31 cellular contexts compared by ENCODE assay signal in the genomic region with DNA sequence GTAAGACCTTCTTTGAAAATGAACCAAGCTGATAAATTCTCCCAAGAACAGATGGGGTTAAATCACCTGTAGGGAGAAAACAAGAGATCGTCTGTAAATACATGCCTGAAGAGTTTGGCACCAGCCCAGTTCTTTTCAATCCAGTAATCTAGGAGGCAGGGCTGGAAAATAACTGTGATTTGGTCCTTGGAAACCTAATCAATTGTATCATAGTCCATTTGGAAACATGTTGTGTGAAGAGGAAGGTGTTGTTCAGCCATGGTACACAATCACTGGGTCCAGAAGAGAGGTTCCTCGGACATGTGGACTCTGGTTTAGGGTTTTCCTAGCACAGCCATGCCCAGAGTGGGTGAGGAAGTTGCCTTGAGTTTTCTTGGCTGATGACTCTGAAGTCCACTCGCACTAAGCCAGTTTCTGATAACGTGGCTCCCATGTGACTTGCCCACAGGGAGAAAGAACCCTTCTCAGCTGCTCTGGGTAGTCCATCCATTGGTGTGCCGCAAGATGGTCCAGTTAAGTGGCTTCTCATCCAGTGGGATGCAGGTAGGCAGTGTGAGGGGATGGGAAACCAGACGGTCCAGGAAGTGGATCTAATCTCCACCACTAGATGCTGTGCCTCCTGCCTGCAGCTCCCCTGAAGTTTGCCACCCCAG. TPM values are rescaled to one million over a fixed set of nuclear protein-coding genes. Genes with fewer than 3 reads are reported as not detected.
DNase-seq lines count a peak whose midpoint lies in the region; ATAC-seq, FAIRE-seq and TF ChIP-seq lines count a peak whose summit lies in the region.
"Had no signal": no experiment of that assay in that cellular context is flagged by ENCODE, and none has a peak within 500 bp of the region (broad histone marks: within the 10 kb centered on the region; RNA-seq: fewer than 3 reads in every experiment).

No MANE protein-coding gene starts in this region.

- H3K4me1 ChIP-seq in BLaER1 (peaks cover 68% of the 10 kb centered on the region), OCI-LY1 (ENCODE audit: insufficient read depth, low read length, severe bottlenecking) (peaks cover 79% of the 10 kb centered on the region), HepG2 (ENCODE audit: insufficient read depth, low read length) (no peaks in the 10 kb centered on the region)

- no peak overlapping the region for H3K9ac ChIP-seq in BLaER1
- no peak overlapping the region for H3K9ac ChIP-seq in OCI-LY1 (ENCODE audit: low read length)
- no peak overlapping the region for H3K9ac ChIP-seq in HepG2 (ENCODE audit: insufficient read depth, low read depth, low read length)

- H3K4me3 ChIP-seq in BLaER1 (peak overlapping the region; percentile 72), OCI-LY1 (ENCODE audit: low read depth, low read length, poor library complexity, severe bottlenecking) (no peak overlapping the region), HepG2 (replicated peaks in 1 of 3; ENCODE audit: insufficient read depth in 1 of 3, low read depth in 2 of 3, low read length in 3 of 3) (no peak overlapping the region)
- H3K4me3 ChIP-seq: left ventricle myocardium inferior, psoas muscle had no signal

- DNase-seq in GM12891 (ENCODE audit: insufficient read length, low spot score) = no peak
- no peak for DNase-seq in HepG2 (ENCODE audit: low spot score)
- DNase-seq in activated CD4-positive, alpha-beta T cell treated with anti-CD3 and anti-CD28 coated beads, Interleukin-2, amount 10 ng/mL, durations not matched to agents 7 days and 5 days = no peak
- no peak for DNase-seq in foreskin melanocyte
- DNase-seq: activated CD4-positive, alpha-beta T cell treated with anti-CD3 and anti-CD28 coated beads for 4 hours; activated CD8-positive, alpha-beta memory T cell treated with anti-CD3 and anti-CD28 coated beads, Interleukin-2, amount 10 ng/mL, durations not matched to agents 7 days and 5 days; CD4-positive, alpha-beta memory T cell; DMS79; endodermal cell; HCEC 1CT; head of caudate nucleus; left ventricle myocardium inferior; NCI-H146; NCI-H510A treated with DMSO at 0.1 percent for 48 hours; OCI-M1; psoas muscle; Right ventricle myocardium superior; stimulated activated CD4-positive, alpha-beta T cell treated with anti-CD3 and anti-CD28 coated beads, Interleukin-2, amount 100 ng/mL, for 24 hours; trophoblast cell had no signal

- H3K36me3 Mint-ChIP-seq in activated CD4-positive, alpha-beta T cell treated with anti-CD3 and anti-CD28 coated beads, Interleukin-2, amount 10 ng/mL, durations not matched to agents 7 days and 5 days (ENCODE audit: low read depth) = no peaks in the 10 kb centered on the region
- H3K36me3 Mint-ChIP-seq: activated CD8-positive, alpha-beta memory T cell treated with anti-CD3 and anti-CD28 coated beads, Interleukin-2, amount 10 ng/mL, durations not matched to agents 7 days and 5 days; brain; CD4-positive, alpha-beta memory T cell had no signal

- H3K9me2 ChIP-seq in OCI-LY1 (ENCODE audit: low read depth, low read length) = no peaks in the 10 kb centered on the region

- no TSS peak for BruUV-seq in HepG2 (replicated peaks; lab: Mats Ljungman, UMichigan)

- H3K27ac ChIP-seq in BLaER1 (no peak overlapping the region), OCI-LY1 (ENCODE audit: low read depth, low read length, poor library complexity, severe bottlenecking) (no peak overlapping the region), HepG2 (ENCODE audit: extremely low read length, insufficient read depth, low read length) (no peak overlapping the region)
- H3K27ac ChIP-seq: left ventricle myocardium inferior, psoas muscle had no signal

- intact Hi-C loops in HepG2 (cut with micrococcal nuclease; ENCODE audit: unreplicated experiment) = no loop called here

- 0 out of 2 replicates have a peak, but pooled peaks cover 3% of the 10 kb centered on the region for H3F3A ChIP-seq in OCI-LY1 (ENCODE audit: insufficient read depth, low read length)

- no peak overlapping the region for H2AFZ ChIP-seq in OCI-LY1 (ENCODE audit: low read length)
- no peak overlapping the region for H2AFZ ChIP-seq in HepG2 (ENCODE audit: low read length)

- in situ Hi-C loops in HepG2 (cut with HindIII; ENCODE audit: extremely low pct_ligation_motif_present, low pct_unique_long_range_greater_than_20kb) = no loop called here

- CTCF ChIA-PET in HepG2 (lab: Yijun Ruan, JAX; ENCODE audit: low intra/inter-chr PET ratio, low total read pairs) = no interaction called here
- CTCF ChIA-PET in activated CD4-positive, alpha-beta T cell treated with anti-CD3 and anti-CD28 coated beads, Interleukin-2, amount 10 ng/mL, durations not matched to agents 7 days and 5 days (lab: Charles Lee) = interaction anchor here (1.2 kb wide), 1 partner anchor 72 kb away, joined by 3 read pairs; no protein-coding TSS in a partner anchor

- 10% methylated on average over 4 of the region's 6 CpGs for WGBS in HepG2 (ENCODE audit: low lambda C conversion rate)

- peak; percentile 47 for FAIRE-seq in GM12891 (lab: Jason Lieb, UNC)
- FAIRE-seq in HepG2 (lab: Jason Lieb, UNC) = no peak
- FAIRE-seq: colon, TTC549 had no signal

- H3K36me3 ChIP-seq in BLaER1 (peaks cover 62% of the 10 kb centered on the region), OCI-LY1 (ENCODE audit: insufficient read depth, low read length) (peaks cover 66% of the 10 kb centered on the region), HepG2 (replicated peaks in 1 of 2; ENCODE audit: control insufficient read depth in 1 of 2, insufficient read depth in 2 of 2, low read length in 2 of 2) (no peaks in the 10 kb centered on the region)
- H3K36me3 ChIP-seq: left ventricle myocardium inferior had no signal

- H3K4me3 Mint-ChIP-seq in activated CD4-positive, alpha-beta T cell treated with anti-CD3 and anti-CD28 coated beads, Interleukin-2, amount 10 ng/mL, durations not matched to agents 7 days and 5 days = no peak overlapping the region
- H3K4me3 Mint-ChIP-seq: activated CD8-positive, alpha-beta memory T cell treated with anti-CD3 and anti-CD28 coated beads, Interleukin-2, amount 10 ng/mL, durations not matched to agents 7 days and 5 days; brain; CD4-positive, alpha-beta memory T cell; endodermal cell; stimulated activated naive CD8-positive, alpha-beta T cell treated with anti-CD3 and anti-CD28 coated beads, Interleukin-15, Interleukin-2, amounts not matched to agents 100 ng/mL and 50 ng/mL, for 24 hours had no signal

- no peak overlapping the region for H3K27ac Mint-ChIP-seq in activated CD4-positive, alpha-beta T cell treated with anti-CD3 and anti-CD28 coated beads, Interleukin-2, amount 10 ng/mL, durations not matched to agents 7 days and 5 days
- H3K27ac Mint-ChIP-seq: activated CD8-positive, alpha-beta memory T cell treated with anti-CD3 and anti-CD28 coated beads, Interleukin-2, amount 10 ng/mL, durations not matched to agents 7 days and 5 days; activated T-helper 2 cell treated with anti-CD3 and anti-CD28 coated beads, Interferon-gamma antibody, Interleukin-2, Interleukin-4, amounts not matched to agents 10 μg/mL and 5 μg/mL and 100 μg/mL, durations not matched to agents 14 hours and 24 hours and 36 hours; CD4-positive, alpha-beta memory T cell; endodermal cell had no signal

- H3K9me3 ChIP-seq in BLaER1 (no peaks in the 10 kb centered on the region), OCI-LY1 (ENCODE audit: low read length) (no peaks in the 10 kb centered on the region), HepG2 (ENCODE audit: low read length) (no peaks in the 10 kb centered on the region)
- H3K9me3 ChIP-seq: left ventricle myocardium inferior, psoas muscle had no signal

- TF ChIP-seq POLR2A in GM12891 (IDR thresholded peaks at IDR 0.05; ENCODE audit: low read depth, low read length) (no peak), HepG2 (IDR thresholded peaks at IDR 0.05; ENCODE audit: insufficient read depth in 1 of 2, low read depth in 2 of 2, low read length in 2 of 2) (no peak)

- no peak for ATAC-seq in HepG2
- ATAC-seq in HG03460 (IDR thresholded peaks at IDR 0.05; ENCODE audit: unreplicated experiment) = no peak
- ATAC-seq in HG03097 (IDR thresholded peaks at IDR 0.05; ENCODE audit: low FRiP score, unreplicated experiment) = no peak
- ATAC-seq: activated CD8-positive, alpha-beta memory T cell treated with anti-CD3 and anti-CD28 coated beads, Interleukin-2, amount 10 ng/mL, durations not matched to agents 7 days and 5 days; psoas muscle had no signal

- TF ChIP-seq EP300 in HepG2 (IDR thresholded peaks at IDR 0.05; ENCODE audit: low read depth in 2 of 2, low read length in 2 of 2) (no peak), HepG2 (CRISPR knock-in tag; IDR thresholded peaks at IDR 0.05; ENCODE audit: borderline replicate concordance) (no peak)

- no peaks in the 10 kb centered on the region for H3K9me3 Mint-ChIP-seq in activated CD4-positive, alpha-beta T cell treated with anti-CD3 and anti-CD28 coated beads, Interleukin-2, amount 10 ng/mL, durations not matched to agents 7 days and 5 days
- H3K9me3 Mint-ChIP-seq: activated T-helper 2 cell treated with anti-CD3 and anti-CD28 coated beads, Interferon-gamma antibody, Interleukin-2, Interleukin-4, amounts not matched to agents 10 μg/mL and 5 μg/mL and 100 μg/mL, durations not matched to agents 14 hours and 24 hours and 36 hours; brain; endodermal cell; stimulated activated naive CD8-positive, alpha-beta T cell treated with anti-CD3 and anti-CD28 coated beads, Interleukin-15, Interleukin-2, amounts not matched to agents 100 ng/mL and 50 ng/mL, for 24 hours had no signal

- TF ChIP-seq RAD21 in HepG2 (CRISPR knock-in tag; IDR thresholded peaks at IDR 0.05) = no peak

- H3K79me2 ChIP-seq in OCI-LY1 (ENCODE audit: insufficient read depth, low read length) (peaks cover 98% of the 10 kb centered on the region), HepG2 (ENCODE audit: insufficient read depth, low read length) (no peaks in the 10 kb centered on the region)

- peaks cover 2% of the 10 kb centered on the region for H3K27me3 Mint-ChIP-seq in activated CD4-positive, alpha-beta T cell treated with anti-CD3 and anti-CD28 coated beads, Interleukin-2, amount 10 ng/mL, durations not matched to agents 7 days and 5 days

- H4K20me1 ChIP-seq in BLaER1 (peaks cover 74% of the 10 kb centered on the region), OCI-LY1 (ENCODE audit: insufficient read depth, low read length) (no peaks in the 10 kb centered on the region), HepG2 (ENCODE audit: insufficient read depth, low read length) (0 out of 2 replicates have a peak, but pooled peaks cover under 1% of the 10 kb centered on the region)

- no peak for TF ChIP-seq CTCF in OCI-LY1 (IDR thresholded peaks at IDR 0.05; ENCODE audit: low read length)
- TF ChIP-seq CTCF in HepG2 (CRISPR knock-in tag; IDR thresholded peaks at IDR 0.05) = no peak

- no peaks in the 10 kb centered on the region for H3K4me1 Mint-ChIP-seq in activated CD4-positive, alpha-beta T cell treated with anti-CD3 and anti-CD28 coated beads, Interleukin-2, amount 10 ng/mL, durations not matched to agents 7 days and 5 days
- H3K4me1 Mint-ChIP-seq: activated CD8-positive, alpha-beta memory T cell treated with anti-CD3 and anti-CD28 coated beads, Interleukin-2, amount 10 ng/mL, durations not matched to agents 7 days and 5 days; CD4-positive, alpha-beta memory T cell had no signal

- H3K27me3 ChIP-seq in BLaER1 (no peaks in the 10 kb centered on the region), OCI-LY1 (ENCODE audit: insufficient read depth, low read length) (no peaks in the 10 kb centered on the region), HepG2 (ENCODE audit: control insufficient read depth in 1 of 2, insufficient read depth in 2 of 2, low read length in 2 of 2) (peaks cover 0 to 8% of the 10 kb centered on the region in 2 experiments; a peak in 1 of 5 replicates)

- POLR2A ChIA-PET in HepG2 (lab: Yijun Ruan, JAX) = no interaction called here
- POLR2A ChIA-PET in activated CD4-positive, alpha-beta T cell treated with anti-CD3 and anti-CD28 coated beads, Interleukin-2, amount 10 ng/mL, durations not matched to agents 7 days and 5 days (lab: Charles Lee) = no interaction called here

- H3K4me2 ChIP-seq in BLaER1 (peak overlapping the region; percentile 95), OCI-LY1 (ENCODE audit: low read length) (peak overlapping the region; percentile 8; the same call in 1 of the 2 replicates), HepG2 (ENCODE audit: low read depth, low read length) (no peak overlapping the region)

RNA-seq across cellular contexts. Expression of gene BLNK, which starts 5.1 kb away (rescaled TPM):
- polyA plus RNA-seq in GM12891 (2012; ENCODE audit: low read depth, missing spikeins) = 92.6 TPM
- not detected in 2 replicates for total RNA-seq in HepG2 (2016; rRNA removed; fragmentation: Illumina TruSeq; extraction: Trizol)
- not detected in 2 replicates for total RNA-seq in HepG2 (2016; cell fraction: cytosol; rRNA removed; fragmentation: Illumina TruSeq; extraction: Trizol; ENCODE audit: low read depth)
- total RNA-seq in HepG2 (2016; cell fraction: insoluble cytoplasmic fraction; rRNA removed; fragmentation: Illumina TruSeq; extraction: Trizol) = not detected in 2 replicates
- not detected in 2 replicates for total RNA-seq in HepG2 (2016; cell fraction: membrane; rRNA removed; fragmentation: Illumina TruSeq; extraction: Trizol)
- total RNA-seq in HepG2 (2016; cell fraction: nucleus; rRNA removed; fragmentation: Illumina TruSeq; extraction: Trizol) = not detected in 2 replicates
- polyA plus RNA-seq in HepG2 (2011; rRNA removed) = not detected in 2 replicates
- polyA plus RNA-seq in HepG2 (2011; cell fraction: cytosol; rRNA removed) = not detected in 2 replicates
- polyA plus RNA-seq in HepG2 (2011; cell fraction: nucleus; rRNA removed) = 0.23 TPM in 1 of 2 replicates, not detected in the other
- not detected in 2 replicates for polyA plus RNA-seq in HepG2 (2012)
- polyA plus RNA-seq in HepG2 (2016; cell fraction: cytosol; fragmentation: Illumina TruSeq; extraction: Trizol; ENCODE audit: low read depth) = not detected in 2 replicates
- polyA plus RNA-seq in HepG2 (2016; cell fraction: insoluble cytoplasmic fraction; fragmentation: Illumina TruSeq; extraction: Trizol; ENCODE audit: low read depth) = not detected in 2 replicates
- polyA plus RNA-seq in HepG2 (2016; cell fraction: membrane; fragmentation: Illumina TruSeq; extraction: Trizol; ENCODE audit: low read depth) = not detected in 2 replicates
- polyA plus RNA-seq in HepG2 (2016; cell fraction: nucleus; fragmentation: Illumina TruSeq; extraction: Trizol; ENCODE audit: insufficient read depth, low read depth) = not detected in 2 replicates
- not detected in 2 replicates for polyA minus RNA-seq in HepG2 (2011; rRNA and poly(A)+ RNA removed; ENCODE audit: low replicate concordance)
- not detected in 2 replicates for polyA minus RNA-seq in HepG2 (2011; cell fraction: cytosol; rRNA and poly(A)+ RNA removed)
- polyA minus RNA-seq in HepG2 (2011; cell fraction: nucleus; rRNA and poly(A)+ RNA removed) = not detected in 2 replicates
- not detected for total RNA-seq in activated CD4-positive, alpha-beta T cell treated with anti-CD3 and anti-CD28 coated beads, Interleukin-2, amount 10 ng/mL, durations not matched to agents 7 days and 5 days
- total RNA-seq: activated CD8-positive, alpha-beta memory T cell treated with anti-CD3 and anti-CD28 coated beads, Interleukin-2, amount 10 ng/mL, durations not matched to agents 7 days and 5 days; activated T-helper 2 cell treated with anti-CD3 and anti-CD28 coated beads, Interferon-gamma antibody, Interleukin-2, Interleukin-4, amounts not matched to agents 10 μg/mL and 5 μg/mL and 100 μg/mL, durations not matched to agents 14 hours and 24 hours and 36 hours; endodermal cell had no signal
- polyA plus RNA-seq: AG04450, fibroblast of lung had no signal

RNA-seq across cellular contexts. Expression of gene DNTT, which starts 38.0 kb away (rescaled TPM):
- not detected for polyA plus RNA-seq in GM12891 (2012; ENCODE audit: low read depth, missing spikeins)
- not detected in 2 replicates for total RNA-seq in HepG2 (2016; rRNA removed; fragmentation: Illumina TruSeq; extraction: Trizol)
- total RNA-seq in HepG2 (2016; cell fraction: cytosol; rRNA removed; fragmentation: Illumina TruSeq; extraction: Trizol; ENCODE audit: low read depth) = not detected in 2 replicates
- not detected in 2 replicates for total RNA-seq in HepG2 (2016; cell fraction: insoluble cytoplasmic fraction; rRNA removed; fragmentation: Illumina TruSeq; extraction: Trizol)
- not detected in 2 replicates for total RNA-seq in HepG2 (2016; cell fraction: membrane; rRNA removed; fragmentation: Illumina TruSeq; extraction: Trizol)
- total RNA-seq in HepG2 (2016; cell fraction: nucleus; rRNA removed; fragmentation: Illumina TruSeq; extraction: Trizol) = not detected in 2 replicates
- not detected in 2 replicates for polyA plus RNA-seq in HepG2 (2011; rRNA removed)
- not detected in 2 replicates for polyA plus RNA-seq in HepG2 (2011; cell fraction: cytosol; rRNA removed)
- not detected in 2 replicates for polyA plus RNA-seq in HepG2 (2011; cell fraction: nucleus; rRNA removed)
- not detected in 2 replicates for polyA plus RNA-seq in HepG2 (2012)
- not detected in 2 replicates for polyA plus RNA-seq in HepG2 (2016; cell fraction: cytosol; fragmentation: Illumina TruSeq; extraction: Trizol; ENCODE audit: low read depth)
- polyA plus RNA-seq in HepG2 (2016; cell fraction: insoluble cytoplasmic fraction; fragmentation: Illumina TruSeq; extraction: Trizol; ENCODE audit: low read depth) = not detected in 2 replicates
- not detected in 2 replicates for polyA plus RNA-seq in HepG2 (2016; cell fraction: membrane; fragmentation: Illumina TruSeq; extraction: Trizol; ENCODE audit: low read depth)
- not detected in 2 replicates for polyA plus RNA-seq in HepG2 (2016; cell fraction: nucleus; fragmentation: Illumina TruSeq; extraction: Trizol; ENCODE audit: insufficient read depth, low read depth)
- polyA minus RNA-seq in HepG2 (2011; rRNA and poly(A)+ RNA removed; ENCODE audit: low replicate concordance) = not detected in 2 replicates
- not detected in 2 replicates for polyA minus RNA-seq in HepG2 (2011; cell fraction: cytosol; rRNA and poly(A)+ RNA removed)
- polyA minus RNA-seq in HepG2 (2011; cell fraction: nucleus; rRNA and poly(A)+ RNA removed) = not detected in 2 replicates
- not detected for total RNA-seq in activated CD4-positive, alpha-beta T cell treated with anti-CD3 and anti-CD28 coated beads, Interleukin-2, amount 10 ng/mL, durations not matched to agents 7 days and 5 days
- total RNA-seq: activated CD8-positive, alpha-beta memory T cell treated with anti-CD3 and anti-CD28 coated beads, Interleukin-2, amount 10 ng/mL, durations not matched to agents 7 days and 5 days; activated T-helper 2 cell treated with anti-CD3 and anti-CD28 coated beads, Interferon-gamma antibody, Interleukin-2, Interleukin-4, amounts not matched to agents 10 μg/mL and 5 μg/mL and 100 μg/mL, durations not matched to agents 14 hours and 24 hours and 36 hours; CD4-positive, alpha-beta memory T cell; endodermal cell; fibroblast of lung; left ventricle myocardium inferior; psoas muscle; Right ventricle myocardium superior; skeletal muscle tissue had no signal
- polyA plus RNA-seq: AG04450; CD4-positive, alpha-beta memory T cell; fibroblast of lung had no signal
